ENCODE assay signal across 8 cellular contexts in genomic region chr3:159852821-159853505, GRCh38. TPM values are rescaled to one million over a fixed set of nuclear protein-coding genes. Genes with fewer than 3 reads are reported as not detected.
DNase-seq lines count a peak whose midpoint lies in the region; ATAC-seq and TF ChIP-seq lines count a peak whose summit lies in the region.

No MANE protein-coding gene starts in this region.

- POLR2A ChIA-PET in A673 (lab: Charles Lee; ENCODE audit: low non-redundant PET) = no interaction called here

- peaks cover 2% of the 10 kb centered on the region for H3K36me3 Mint-ChIP-seq in progenitor cell of endocrine pancreas (ENCODE audit: insufficient read depth)
- H3K36me3 Mint-ChIP-seq in stimulated activated effector memory CD8-positive, alpha-beta T cell treated with anti-CD3 and anti-CD28 coated beads, Interleukin-12 subunit alpha, Interleukin-12 subunit beta, amount 100 ng/mL, for 72 hours = no peaks in the 10 kb centered on the region

- H3K4me3 ChIP-seq in SJCRH30 (peak overlapping the region; percentile 45), A673 (ENCODE audit: low read depth, low read length, poor library complexity, severe bottlenecking) (no peak overlapping the region)

- CTCF ChIA-PET in A673 (lab: Charles Lee) = interaction anchor here (0.7 kb wide), 1 partner anchor 16 kb away, joined by 4 read pairs; no protein-coding TSS in a partner anchor

- H3K9me3 Mint-ChIP-seq in progenitor cell of endocrine pancreas (ENCODE audit: low read depth) = no peaks in the 10 kb centered on the region
- H3K9me3 Mint-ChIP-seq in stimulated activated effector memory CD8-positive, alpha-beta T cell treated with anti-CD3 and anti-CD28 coated beads, Interleukin-12 subunit alpha, Interleukin-12 subunit beta, amount 100 ng/mL, for 72 hours = no peaks in the 10 kb centered on the region

- H3K9me3 ChIP-seq in SJCRH30 (replicated peaks) (no peaks in the 10 kb centered on the region; the same call in 1 of the 2 replicates), A673 (ENCODE audit: low read depth, low read length, poor library complexity, severe bottlenecking) (no peaks in the 10 kb centered on the region)

- H3K27ac Mint-ChIP-seq in progenitor cell of endocrine pancreas = peak overlapping the region; percentile 89
- H3K27ac Mint-ChIP-seq in stimulated activated effector memory CD8-positive, alpha-beta T cell treated with anti-CD3 and anti-CD28 coated beads, Interleukin-12 subunit alpha, Interleukin-12 subunit beta, amount 100 ng/mL, for 72 hours = no peak overlapping the region

- H3K27ac ChIP-seq in SJCRH30 (peak overlapping the region; percentile 86), A673 (ENCODE audit: low read depth, low read length, poor library complexity, severe bottlenecking) (no peak overlapping the region)

- DNase-seq in SJCRH30 = peak; percentile 78 to 79
- DNase-seq in glomerular visceral epithelial cell (ENCODE audit: extremely low spot score) = peak; percentile 80
- DNase-seq in progenitor cell of endocrine pancreas (ENCODE audit: low spot score, unreplicated experiment) = no peak
- no peak for DNase-seq in NCI-H2196 (lab: John Stamatoyannopoulos, UW; ENCODE audit: unreplicated experiment)
- no peak for DNase-seq in A673 (ENCODE audit: low spot score)
- no peak for DNase-seq in SKM-1 treated with dmso at 0.1 percent for 144 hours (lab: John Stamatoyannopoulos, UW; ENCODE audit: unreplicated experiment)
- no peak for DNase-seq in stimulated activated effector memory CD8-positive, alpha-beta T cell treated with anti-CD3 and anti-CD28 coated beads, Interleukin-12 subunit alpha, Interleukin-12 subunit beta, amount 100 ng/mL, for 72 hours (ENCODE audit: low spot score in 2 of 2)

- intact Hi-C loops in A673 (cut with micrococcal nuclease; ENCODE audit: unreplicated experiment) = no loop called here

- no peak for TF ChIP-seq CTCF in progenitor cell of endocrine pancreas (IDR thresholded peaks at IDR 0.05; ENCODE audit: unreplicated experiment)
- no peak for TF ChIP-seq CTCF in A673 (conservative IDR thresholded peaks at IDR 0.05; ENCODE audit: low read depth, low read length)

- H3K36me3 ChIP-seq in SJCRH30 = no peaks in the 10 kb centered on the region
- H3K36me3 ChIP-seq in A673 (ENCODE audit: insufficient read depth, low read length, poor library complexity, severe bottlenecking) = no peaks in the 10 kb centered on the region

- H3K27me3 ChIP-seq in SJCRH30 (no peaks in the 10 kb centered on the region), A673 (replicated peaks; ENCODE audit: insufficient read depth, low read depth, low read length, poor library complexity) (no peaks in the 10 kb centered on the region)

- ATAC-seq in GM19463 (IDR thresholded peaks at IDR 0.05; ENCODE audit: unreplicated experiment) = peak; percentile 46
- no peak for ATAC-seq in stimulated activated effector memory CD8-positive, alpha-beta T cell treated with anti-CD3 and anti-CD28 coated beads, Interleukin-12 subunit alpha, Interleukin-12 subunit beta, amount 100 ng/mL, for 72 hours

- H3K4me1 ChIP-seq in SJCRH30 (peaks cover 42% of the 10 kb centered on the region), A673 (ENCODE audit: insufficient read depth, low read length, poor library complexity, severe bottlenecking) (peaks cover 4% of the 10 kb centered on the region)

- H3K27me3 Mint-ChIP-seq in progenitor cell of endocrine pancreas = no peaks in the 10 kb centered on the region

- H3K4me3 Mint-ChIP-seq in progenitor cell of endocrine pancreas (ENCODE audit: low read depth) = no peak overlapping the region
- H3K4me3 Mint-ChIP-seq in stimulated activated effector memory CD8-positive, alpha-beta T cell treated with anti-CD3 and anti-CD28 coated beads, Interleukin-12 subunit alpha, Interleukin-12 subunit beta, amount 100 ng/mL, for 72 hours = no peak overlapping the region

- no TSS peak for BruUV-seq in A673 (replicated peaks; lab: Mats Ljungman, UMichigan)

- H3K4me1 Mint-ChIP-seq in progenitor cell of endocrine pancreas (ENCODE audit: low read depth) = peaks cover 24% of the 10 kb centered on the region
- no peaks in the 10 kb centered on the region for H3K4me1 Mint-ChIP-seq in stimulated activated effector memory CD8-positive, alpha-beta T cell treated with anti-CD3 and anti-CD28 coated beads, Interleukin-12 subunit alpha, Interleukin-12 subunit beta, amount 100 ng/mL, for 72 hours

RNA-seq across cellular contexts. Expression of gene SCHIP1, which starts 13.3 kb away (rescaled TPM):
- total RNA-seq in SJCRH30 (2014; rRNA removed; shearing (Covaris generic)) = 1.5 and 2.2 TPM in 2 replicates
- total RNA-seq in progenitor cell of endocrine pancreas (0.79 and 3.9 TPM in 2 replicates), A673 (2021) (0.11 and 0.35 TPM in 2 replicates)

Comparison
In these comparisons a context has a peak if more than half of its experiments do, and no peak if none do; other contexts are left out.
1. DNase-seq: peak in SJCRH30 (2 of 2) and glomerular visceral epithelial cell (single experiment); none in progenitor cell of endocrine pancreas (single experiment), NCI-H2196 (single experiment), A673 (single experiment), SKM-1 treated with dmso at 0.1 percent for 144 hours (single experiment) and stimulated activated effector memory CD8-positive, alpha-beta T cell treated with anti-CD3 and anti-CD28 coated beads, Interleukin-12 subunit alpha, Interleukin-12 subunit beta, amount 100 ng/mL, for 72 hours (0 of 2).